8 cellular contexts compared by ENCODE assay signal in the genomic region with DNA sequence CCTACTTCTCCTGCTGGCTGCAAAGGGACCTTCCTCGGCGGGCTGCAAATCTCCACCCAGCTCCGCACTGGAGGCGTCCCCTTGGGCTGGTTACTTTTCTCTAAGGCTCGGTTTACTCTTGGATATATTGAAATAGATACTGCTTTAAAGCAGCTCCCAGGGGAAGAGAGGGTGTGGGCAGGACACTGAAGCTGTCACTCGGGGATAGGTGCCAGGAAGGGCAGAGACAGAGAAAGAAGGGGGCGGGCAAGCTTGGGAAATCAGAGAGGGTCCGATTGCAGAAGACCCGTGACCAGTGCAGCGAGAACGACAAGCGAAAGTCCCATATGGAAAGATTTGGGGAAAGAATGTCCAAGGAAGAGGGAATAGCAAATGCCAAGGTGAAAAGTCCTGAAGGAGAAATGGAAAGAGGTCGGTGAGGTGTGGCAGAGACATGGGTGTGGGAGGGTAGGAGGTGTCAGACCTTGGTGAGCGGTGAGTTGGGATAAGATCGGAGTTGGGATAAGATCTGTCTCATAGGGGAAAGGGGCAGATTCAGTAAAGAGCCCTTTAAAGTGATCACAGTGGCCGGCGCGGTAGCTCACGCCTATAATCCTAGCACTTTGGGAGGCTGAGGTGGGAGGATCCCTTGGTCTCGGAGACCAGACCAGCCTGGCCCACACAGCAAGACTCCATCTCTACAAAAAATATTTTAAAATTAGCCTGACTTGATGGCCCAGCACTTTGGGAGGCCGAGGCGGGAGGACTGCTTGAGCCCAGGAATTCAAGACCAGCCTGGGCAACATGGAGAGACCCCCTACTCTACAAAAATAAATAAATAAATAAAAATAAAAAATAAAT.
A peak's percentile ranks its signal among the peaks of the same experiment; 100 is the strongest.
DNase-seq lines count a peak whose midpoint lies in the region; TF ChIP-seq lines count a peak whose summit lies in the region.

No MANE protein-coding gene starts in this region.

- TF ChIP-seq CTCF in AG09309 (IDR thresholded peaks at IDR 0.05; ENCODE audit: control insufficient read depth, insufficient read depth, low read depth, low read length, missing control alignments) (no peak), LNCaP clone FGC (IDR thresholded peaks at IDR 0.05; ENCODE audit: control insufficient read depth, extremely low read depth, insufficient read depth) (no peak), coronary artery (IDR thresholded peaks at IDR 0.05) (no peak)

- H3K9ac ChIP-seq in mucosa of stomach (ENCODE audit: low read length) = peak overlapping the region; percentile 91

- H3K27ac ChIP-seq in coronary artery = peak overlapping the region; percentile 64 to 73

- peaks cover 34% of the 10 kb centered on the region for H3K4me1 ChIP-seq in mucosa of stomach (ENCODE audit: control insufficient read depth, insufficient read depth, low read length)

- peak overlapping the region; percentile 86 for H3K4me3 ChIP-seq in AG09309 (ENCODE audit: control insufficient read depth, low read depth, low read length)
- H3K4me3 ChIP-seq in LNCaP clone FGC (ENCODE audit: low read depth, low read length) = peak overlapping the region; percentile 100
- peak overlapping the region; percentile 81 for H3K4me3 ChIP-seq in coronary artery
- no peak overlapping the region for H3K4me3 ChIP-seq in mucosa of stomach (ENCODE audit: low read length)

- H3K27me3 ChIP-seq in mucosa of stomach (ENCODE audit: control insufficient read depth, insufficient read depth, low read length) = no peaks in the 10 kb centered on the region

- H3K36me3 ChIP-seq in mucosa of stomach (ENCODE audit: control insufficient read depth, insufficient read depth, low read length) = no peaks in the 10 kb centered on the region

- DNase-seq in AG09309 (ENCODE audit: low read depth) = no peak
- DNase-seq in LNCaP clone FGC (ENCODE audit: low read depth) = no peak
- DNase-seq in coronary artery (ENCODE audit: low spot score) = no peak
- DNase-seq in NCI-H345 treated with DMSO at 0.1 percent for 48 hours (lab: John Stamatoyannopoulos, UW; ENCODE audit: unreplicated experiment) = no peak
- DNase-seq in NCI-H1105 (lab: John Stamatoyannopoulos, UW) = no peak
- DNase-seq in NCI-H510A (lab: John Stamatoyannopoulos, UW) = no peak
- no peak for DNase-seq in EL

- no peaks in the 10 kb centered on the region for H3K9me3 ChIP-seq in mucosa of stomach (ENCODE audit: control insufficient read depth, low read length)
